ENCODE assay signal across 1 cellular context in the genomic region with DNA sequence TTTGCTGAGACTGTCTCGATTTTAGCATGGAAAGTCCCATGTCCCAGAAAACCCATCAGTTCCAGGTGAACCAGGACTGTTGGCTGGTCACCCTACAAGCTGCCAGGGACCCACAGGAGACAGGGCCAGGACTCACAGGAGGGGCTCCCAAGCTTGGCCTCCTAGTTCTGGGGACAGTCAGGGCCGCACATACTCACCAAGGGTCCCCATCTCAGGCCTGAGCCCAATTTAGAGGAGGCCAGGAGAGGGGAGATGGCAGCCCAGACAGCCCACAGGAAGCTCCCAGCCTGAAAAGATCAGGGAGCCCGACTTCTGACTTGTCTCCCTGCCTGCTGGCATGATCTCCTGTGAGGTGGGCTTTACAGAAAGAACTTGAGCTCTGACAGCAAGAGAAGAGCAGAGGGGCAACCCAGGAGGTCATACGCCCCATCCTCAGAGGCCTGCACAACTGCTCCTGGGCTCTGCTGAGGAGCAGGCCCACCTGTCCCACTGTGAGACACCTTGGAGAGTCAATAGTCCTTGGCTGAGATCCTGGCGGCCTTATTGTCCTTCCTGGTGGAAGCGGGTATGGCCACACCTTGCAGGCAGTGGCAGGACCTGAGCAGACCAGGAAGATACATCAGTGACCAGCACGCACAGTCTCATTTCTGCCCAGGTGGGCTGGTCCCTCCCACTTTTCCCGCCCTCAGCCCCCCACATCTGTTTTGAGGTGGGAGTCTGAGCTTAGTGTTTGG.
TF ChIP-seq lines count a peak whose summit lies in the region.

No MANE protein-coding gene starts in this region.

TF ChIP-seq in SK-N-SH treated with all-trans-retinoic acid at 6 μM for 48 hours, 23 proteins besides CTCF, POLR2A, EP300 and RAD21 (continued from another document):
- TF ChIP-seq, protein P1, sequence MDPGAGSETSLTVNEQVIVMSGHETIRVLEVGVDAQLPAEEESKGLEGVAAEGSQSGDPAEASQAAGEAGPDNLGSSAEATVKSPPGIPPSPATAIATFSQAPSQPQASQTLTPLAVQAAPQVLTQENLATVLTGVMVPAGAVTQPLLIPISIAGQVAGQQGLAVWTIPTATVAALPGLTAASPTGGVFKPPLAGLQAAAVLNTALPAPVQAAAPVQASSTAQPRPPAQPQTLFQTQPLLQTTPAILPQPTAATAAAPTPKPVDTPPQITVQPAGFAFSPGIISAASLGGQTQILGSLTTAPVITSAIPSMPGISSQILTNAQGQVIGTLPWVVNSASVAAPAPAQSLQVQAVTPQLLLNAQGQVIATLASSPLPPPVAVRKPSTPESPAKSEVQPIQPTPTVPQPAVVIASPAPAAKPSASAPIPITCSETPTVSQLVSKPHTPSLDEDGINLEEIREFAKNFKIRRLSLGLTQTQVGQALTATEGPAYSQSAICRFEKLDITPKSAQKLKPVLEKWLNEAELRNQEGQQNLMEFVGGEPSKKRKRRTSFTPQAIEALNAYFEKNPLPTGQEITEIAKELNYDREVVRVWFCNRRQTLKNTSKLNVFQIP (CRISPR knock-in tag; IDR thresholded peaks at IDR 0.05; ENCODE audit: borderline replicate concordance, low read depth): no peak
- TF ChIP-seq GLIS3 (CRISPR knock-in tag; IDR thresholded peaks at IDR 0.05): no peak
- TF ChIP-seq, protein P2, sequence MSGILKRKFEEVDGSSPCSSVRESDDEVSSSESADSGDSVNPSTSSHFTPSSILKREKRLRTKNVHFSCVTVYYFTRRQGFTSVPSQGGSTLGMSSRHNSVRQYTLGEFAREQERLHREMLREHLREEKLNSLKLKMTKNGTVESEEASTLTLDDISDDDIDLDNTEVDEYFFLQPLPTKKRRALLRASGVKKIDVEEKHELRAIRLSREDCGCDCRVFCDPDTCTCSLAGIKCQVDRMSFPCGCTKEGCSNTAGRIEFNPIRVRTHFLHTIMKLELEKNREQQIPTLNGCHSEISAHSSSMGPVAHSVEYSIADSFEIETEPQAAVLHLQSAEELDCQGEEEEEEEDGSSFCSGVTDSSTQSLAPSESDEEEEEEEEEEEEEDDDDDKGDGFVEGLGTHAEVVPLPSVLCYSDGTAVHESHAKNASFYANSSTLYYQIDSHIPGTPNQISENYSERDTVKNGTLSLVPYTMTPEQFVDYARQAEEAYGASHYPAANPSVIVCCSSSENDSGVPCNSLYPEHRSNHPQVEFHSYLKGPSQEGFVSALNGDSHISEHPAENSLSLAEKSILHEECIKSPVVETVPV (CRISPR knock-in tag; IDR thresholded peaks at IDR 0.05): no peak
- no peak for TF ChIP-seq TOX (CRISPR knock-in tag; IDR thresholded peaks at IDR 0.05; ENCODE audit: borderline replicate concordance)
- no peak for TF ChIP-seq PPARA (CRISPR knock-in tag; IDR thresholded peaks at IDR 0.05; ENCODE audit: borderline replicate concordance)
- no peak for TF ChIP-seq ZFP30 (CRISPR knock-in tag; IDR thresholded peaks at IDR 0.05)
- no peak for TF ChIP-seq SNAI2 (CRISPR knock-in tag; IDR thresholded peaks at IDR 0.05)
- TF ChIP-seq OSR1 (CRISPR knock-in tag; IDR thresholded peaks at IDR 0.05): no peak
- TF ChIP-seq ZNF565 (CRISPR knock-in tag; conservative IDR thresholded peaks at IDR 0.05; ENCODE audit: low read depth): no peak
- no peak for TF ChIP-seq ZFP3 (CRISPR knock-in tag; IDR thresholded peaks at IDR 0.05)
TF ChIP-seq in SK-N-SH treated with all-trans-retinoic acid at 6 μM for 48 hours: peak in this region for 0.
